In genomic region chr2:110114801-110115200, GRCh38 we compare ENCODE assay signal across 10 cellular contexts. TPM values are rescaled to one million over a fixed set of nuclear protein-coding genes. Genes with fewer than 3 reads are reported as not detected.
DNase-seq lines count a peak whose midpoint lies in the region; ATAC-seq, FAIRE-seq and TF ChIP-seq lines count a peak whose summit lies in the region.
"Had no signal": no experiment of that assay in that cellular context is flagged by ENCODE, and none has a peak within 500 bp of the region (broad histone marks: within the 10 kb centered on the region; RNA-seq: fewer than 3 reads in every experiment).

No MANE protein-coding gene starts in this region.

- H3K4me1 Mint-ChIP-seq in astrocyte (ENCODE audit: low read depth, unreplicated experiment): no peaks in the 10 kb centered on the region
- peaks cover 29% of the 10 kb centered on the region for H3K4me1 Mint-ChIP-seq in activated CD4-positive, alpha-beta T cell treated with anti-CD3 and anti-CD28 coated beads, Interleukin-2, amount 10 ng/mL, durations not matched to agents 7 days and 5 days
- H3K4me1 Mint-ChIP-seq: natural killer cell had no signal

- H3K9me3 ChIP-seq in HUES64 (ENCODE audit: insufficient read depth, low read depth, low read length) (no peaks in the 10 kb centered on the region), astrocyte (ENCODE audit: insufficient read depth, low read depth, low read length) (no peaks in the 10 kb centered on the region), thyroid gland (no peaks in the 10 kb centered on the region)

- peaks cover 29% of the 10 kb centered on the region for H3K79me2 ChIP-seq in astrocyte (ENCODE audit: insufficient read depth, low read length)

- H3K27ac ChIP-seq in HUES64 (ENCODE audit: low read depth, low read length) (no peak overlapping the region), astrocyte (ENCODE audit: low read depth, low read length) (no peak overlapping the region), thyroid gland (peak overlapping the region in 2 of 3 donors; percentile 77 to 80)

- WGBS in HUES64: 87% methylated on average over 13 of the region's 13 CpGs
- WGBS in thyroid gland, 2 donors: 57 to 86% methylated on average over 13 of the region's 13 CpGs

- H3K4me1 ChIP-seq in HUES64 (ENCODE audit: insufficient read depth, low read length) (no peaks in the 10 kb centered on the region), astrocyte (ENCODE audit: insufficient read depth, low read length) (peaks cover 14% of the 10 kb centered on the region), thyroid gland (peaks cover 10 to 24% of the 10 kb centered on the region in 2 donors)

- peak overlapping the region; percentile 79 for H2AFZ ChIP-seq in astrocyte (ENCODE audit: low read depth, low read length)

- H4K20me1 ChIP-seq in astrocyte (ENCODE audit: insufficient read depth, low read length): no peaks in the 10 kb centered on the region

- intact Hi-C loops in left colon (cut with DNase I, micrococcal nuclease) (no loop called here), thyroid gland (cut with DNase I) (no loop called here), head of caudate nucleus (cut with DNase I) (no loop called here)

- H3K9me3 Mint-ChIP-seq in astrocyte (ENCODE audit: unreplicated experiment): no peaks in the 10 kb centered on the region
- H3K9me3 Mint-ChIP-seq in activated CD4-positive, alpha-beta T cell treated with anti-CD3 and anti-CD28 coated beads, Interleukin-2, amount 10 ng/mL, durations not matched to agents 7 days and 5 days: peaks cover 4% of the 10 kb centered on the region

- TF ChIP-seq CTCF in astrocyte (IDR thresholded peaks at IDR 0.05; ENCODE audit: insufficient read depth, low read depth, low read length): no peak
- no peak for TF ChIP-seq CTCF in thyroid gland (IDR thresholded peaks at IDR 0.05)

- H3K36me3 ChIP-seq in HUES64 (ENCODE audit: insufficient read depth, low read length): no peaks in the 10 kb centered on the region
- H3K36me3 ChIP-seq in astrocyte (ENCODE audit: insufficient read depth, low read length): no peaks in the 10 kb centered on the region
- H3K36me3 ChIP-seq in thyroid gland: no peaks in the 10 kb centered on the region

- no peak for FAIRE-seq in astrocyte (lab: Jason Lieb, UNC)

- DNase-seq in astrocyte (ENCODE audit: low read depth): no peak
- DNase-seq in left colon: peak in 1 of 2 donors; percentile 46
- DNase-seq in thyroid gland: peak in 1 of 2 donors; percentile 46
- DNase-seq in activated CD4-positive, alpha-beta T cell treated with anti-CD3 and anti-CD28 coated beads, Interleukin-2, amount 10 ng/mL, durations not matched to agents 7 days and 5 days: no peak
- no peak for DNase-seq in head of caudate nucleus
- DNase-seq in NOMO-1 (lab: John Stamatoyannopoulos, UW; ENCODE audit: unreplicated experiment in 2 of 2): no peak
- DNase-seq: activated CD4-positive, CD25-positive, alpha-beta regulatory T cell treated with anti-CD3 and anti-CD28 coated beads, Interleukin-2, amount 50 U/mL, for 72 hours; activated naive CD8-positive, alpha-beta T cell treated with anti-CD3 and anti-CD28 coated beads, Interleukin-2, amount 10 ng/mL, durations not matched to agents 7 days and 5 days; natural killer cell had no signal

- H3K27me3 Mint-ChIP-seq in astrocyte (ENCODE audit: low read depth, unreplicated experiment): peaks cover 67% of the 10 kb centered on the region
- peaks cover 76% of the 10 kb centered on the region for H3K27me3 Mint-ChIP-seq in activated CD4-positive, alpha-beta T cell treated with anti-CD3 and anti-CD28 coated beads, Interleukin-2, amount 10 ng/mL, durations not matched to agents 7 days and 5 days

- POLR2A ChIA-PET in activated CD4-positive, alpha-beta T cell treated with anti-CD3 and anti-CD28 coated beads, Interleukin-2, amount 10 ng/mL, durations not matched to agents 7 days and 5 days (lab: Charles Lee): no interaction called here

- H3K4me3 Mint-ChIP-seq in astrocyte (ENCODE audit: unreplicated experiment): no peak overlapping the region
- no peak overlapping the region for H3K4me3 Mint-ChIP-seq in activated CD4-positive, alpha-beta T cell treated with anti-CD3 and anti-CD28 coated beads, Interleukin-2, amount 10 ng/mL, durations not matched to agents 7 days and 5 days
- H3K4me3 Mint-ChIP-seq: natural killer cell had no signal

- H3K27me3 ChIP-seq in HUES64 (ENCODE audit: insufficient read depth, low read length) (peaks cover 42% of the 10 kb centered on the region), astrocyte (ENCODE audit: insufficient read depth, low read length) (no peaks in the 10 kb centered on the region), thyroid gland (no peaks in the 10 kb centered on the region)

- H3K4me3 ChIP-seq in HUES64 (ENCODE audit: low read length) (peak overlapping the region; percentile 57; the same call in 1 of the 2 replicates), astrocyte (ENCODE audit: insufficient read depth, low read depth, low read length) (peak overlapping the region; percentile 62), thyroid gland (replicated peaks in 1 of 3) (peak overlapping the region in 1 of 3 donors; percentile 59)

- TF ChIP-seq POLR2A in thyroid gland (IDR thresholded peaks at IDR 0.05): peak in 1 of 2 donors; percentile 49

- ATAC-seq in left colon: peak; percentile 45
- ATAC-seq: natural killer cell had no signal

- H3K27ac Mint-ChIP-seq in astrocyte (ENCODE audit: unreplicated experiment): no peak overlapping the region
- no peak overlapping the region for H3K27ac Mint-ChIP-seq in activated CD4-positive, alpha-beta T cell treated with anti-CD3 and anti-CD28 coated beads, Interleukin-2, amount 10 ng/mL, durations not matched to agents 7 days and 5 days
- H3K27ac Mint-ChIP-seq: natural killer cell had no signal

- peak overlapping the region; percentile 96 for H3K4me2 ChIP-seq in astrocyte (ENCODE audit: low read length)

- CTCF ChIA-PET in activated CD4-positive, alpha-beta T cell treated with anti-CD3 and anti-CD28 coated beads, Interleukin-2, amount 10 ng/mL, durations not matched to agents 7 days and 5 days (lab: Charles Lee): interaction anchor here (1.3 kb wide), 1 partner anchor 13 kb away, joined by 4 read pairs; no protein-coding TSS in a partner anchor

- H3K36me3 Mint-ChIP-seq in astrocyte (ENCODE audit: low read depth, unreplicated experiment): no peaks in the 10 kb centered on the region
- H3K36me3 Mint-ChIP-seq in activated CD4-positive, alpha-beta T cell treated with anti-CD3 and anti-CD28 coated beads, Interleukin-2, amount 10 ng/mL, durations not matched to agents 7 days and 5 days (ENCODE audit: low read depth): no peaks in the 10 kb centered on the region

- H3K9ac ChIP-seq in HUES64 (ENCODE audit: low read depth, low read length) (no peak overlapping the region), astrocyte (ENCODE audit: low read length) (peak overlapping the region; percentile 79)

RNA-seq across cellular contexts. Expression of gene MALL, which starts 0.8 kb away (rescaled TPM):
- 4.7 TPM for polyA plus RNA-seq in HUES64 (2013, experiment 1 of 2)
- 4.9 TPM for polyA plus RNA-seq in HUES64 (2013, experiment 2 of 2)
- total RNA-seq in astrocyte: 0.19 and 0.36 TPM in 2 replicates
- 100 to 1,000 TPM; 368 to 561 TPM for total RNA-seq in left colon
- 10 to 100 TPM; 13.3 to 54.4 (median 25.0) TPM for total RNA-seq in thyroid gland
- under 1 TPM in 1 of 2 experiments, not detected in 1; 0.19 TPM for total RNA-seq in activated CD4-positive, alpha-beta T cell treated with anti-CD3 and anti-CD28 coated beads, Interleukin-2, amount 10 ng/mL, durations not matched to agents 7 days and 5 days
- total RNA-seq: activated naive CD8-positive, alpha-beta T cell treated with anti-CD3 and anti-CD28 coated beads, Interleukin-2, amount 10 ng/mL, durations not matched to agents 7 days and 5 days; natural killer cell had no signal

Comparison
In these comparisons a context has a peak if more than half of its experiments do, and no peak if none do; other contexts are left out.
1. H3K27ac ChIP-seq: peak in thyroid gland (2 of 3); none in HUES64 (single experiment) and astrocyte (single experiment).
2. RNA of gene MALL, which starts 0.8 kb away (total RNA-seq): 368 to 561 TPM in left colon and 13.3 to 54.4 TPM in thyroid gland; 0.19 to 0.36 TPM in astrocyte and 0.19 TPM in activated CD4-positive, alpha-beta T cell treated with anti-CD3 and anti-CD28 coated beads, Interleukin-2, amount 10 ng/mL, durations not matched to agents 7 days and 5 days; every median in the first group is over 10 times any median in the second.